ENCODE assay signal across 2 cellular contexts in genomic region chr3:185647134-185647879, GRCh38.
TF ChIP-seq lines count a peak whose summit lies in the region.

No MANE protein-coding gene starts in this region.

TF ChIP-seq in GM12891, 5 proteins besides CTCF, POLR2A, EP300 and RAD21:
- TF ChIP-seq POLR2AphosphoS5 (IDR thresholded peaks at IDR 0.05; ENCODE audit: low read depth, low read length) (no peak), POU2F2 (IDR thresholded peaks at IDR 0.05; ENCODE audit: low read depth, low read length) (no peak), SPI1 (IDR thresholded peaks at IDR 0.05; ENCODE audit: low read depth, low read length) (no peak), TAF1 (IDR thresholded peaks at IDR 0.05; ENCODE audit: low read depth, low read length) (no peak), PAX5 (IDR thresholded peaks at IDR 0.05; ENCODE audit: insufficient read depth, low read length, severe bottlenecking) (no peak)

TF ChIP-seq in H1, 55 proteins besides CTCF, POLR2A, EP300 and RAD21:
- no peak for TF ChIP-seq PHF8 (conservative IDR thresholded peaks at IDR 0.05; ENCODE audit: low read depth, low read length)
